In genomic region chr13:21089827-21090226, GRCh38 we compare ENCODE assay signal across 22 cellular contexts.
"Had no signal": no experiment of that assay in that cellular context is flagged by ENCODE, and none has a peak within 500 bp of the region (broad histone marks: within the 10 kb centered on the region; RNA-seq: fewer than 3 reads in every experiment).

No MANE protein-coding gene starts in this region.

- H3K4me1 Mint-ChIP-seq: activated naive CD4-positive, alpha-beta T cell treated with anti-CD3 and anti-CD28 coated beads, Interleukin-2, amount 50 U/mL, for 24 hours; activated naive CD8-positive, alpha-beta T cell treated with anti-CD3 and anti-CD28 coated beads, Interleukin-2, amount 10 ng/mL, durations not matched to agents 7 days and 5 days; brain had no signal

- H3K9me3 Mint-ChIP-seq: activated naive CD4-positive, alpha-beta T cell treated with anti-CD3 and anti-CD28 coated beads for 36 hours; activated naive CD4-positive, alpha-beta T cell treated with anti-CD3 and anti-CD28 coated beads, Interleukin-2, amount 50 U/mL, for 24 hours; activated naive CD8-positive, alpha-beta T cell treated with anti-CD3 and anti-CD28 coated beads, Interleukin-2, amount 10 ng/mL, durations not matched to agents 7 days and 5 days; activated T-cell treated with anti-CD3 and anti-CD28 coated beads, Interleukin-2, amount 50 U/mL, for 4 hours had no signal

- H3K4me3 Mint-ChIP-seq: activated CD4-positive, alpha-beta T cell treated with anti-CD3 and anti-CD28 coated beads, Interleukin-2, amount 10 ng/mL, durations not matched to agents 7 days and 5 days; activated naive CD4-positive, alpha-beta T cell treated with anti-CD3 and anti-CD28 coated beads for 36 hours; activated naive CD4-positive, alpha-beta T cell treated with anti-CD3 and anti-CD28 coated beads, Interleukin-2, amount 50 U/mL, for 24 hours; activated naive CD8-positive, alpha-beta T cell treated with anti-CD3 and anti-CD28 coated beads, Interleukin-2, amount 10 ng/mL, durations not matched to agents 7 days and 5 days; activated T-cell treated with anti-CD3 and anti-CD28 coated beads, Interleukin-2, amount 50 U/mL, for 4 hours; brain had no signal

- FAIRE-seq: endometrium, endothelial cell of umbilical vein had no signal

- H3K36me3 Mint-ChIP-seq: activated naive CD4-positive, alpha-beta T cell treated with anti-CD3 and anti-CD28 coated beads, Interleukin-2, amount 50 U/mL, for 24 hours; activated naive CD8-positive, alpha-beta T cell treated with anti-CD3 and anti-CD28 coated beads, Interleukin-2, amount 10 ng/mL, durations not matched to agents 7 days and 5 days; brain had no signal

- ATAC-seq: gastroesophageal sphincter, heart right ventricle had no signal

- H3K27ac Mint-ChIP-seq: activated CD4-positive, alpha-beta T cell treated with anti-CD3 and anti-CD28 coated beads, Interleukin-2, amount 10 ng/mL, durations not matched to agents 7 days and 5 days; activated naive CD4-positive, alpha-beta T cell treated with anti-CD3 and anti-CD28 coated beads for 36 hours; activated naive CD4-positive, alpha-beta T cell treated with anti-CD3 and anti-CD28 coated beads, Interleukin-2, amount 50 U/mL, for 24 hours; activated naive CD8-positive, alpha-beta T cell treated with anti-CD3 and anti-CD28 coated beads, Interleukin-2, amount 10 ng/mL, durations not matched to agents 7 days and 5 days; brain had no signal

- DNase-seq: activated CD4-positive, alpha-beta T cell treated with anti-CD3 and anti-CD28 coated beads for 4 hours; activated CD4-positive, alpha-beta T cell treated with anti-CD3 and anti-CD28 coated beads, Interleukin-2, amount 10 ng/mL, durations not matched to agents 7 days and 5 days; activated CD4-positive, alpha-beta T cell treated with anti-CD3 and anti-CD28 coated beads, Interleukin-2, amount 50 U/mL, for 48 hours; activated CD4-positive, CD25-positive, alpha-beta regulatory T cell; activated CD4-positive, CD25-positive, alpha-beta regulatory T cell treated with anti-CD3 and anti-CD28 coated beads, Interleukin-2, amount 50 U/mL, for 72 hours; activated effector memory CD4-positive, alpha-beta T cell treated with Interleukin-2 at 50 U/mL for 16 hours; activated gamma-delta T cell treated with Interleukin-2 at 50 U/mL for 16 hours; activated naive CD4-positive, alpha-beta T cell treated with anti-CD3 and anti-CD28 coated beads for 36 hours; activated naive CD8-positive, alpha-beta T cell treated with anti-CD3 and anti-CD28 coated beads, Interleukin-2, amount 10 ng/mL, durations not matched to agents 7 days and 5 days; activated T-cell treated with anti-CD3 and anti-CD28 coated beads, Interleukin-2, amount 50 U/mL, for 4 hours; central memory CD4-positive, alpha-beta T cell; cerebellar nuclear complex; colonic mucosa; effector CD8-positive, alpha-beta T cell; esophagus squamous epithelium; foreskin melanocyte; heart right ventricle had no signal
